8 cellular contexts compared by ENCODE assay signal in genomic region chrX:13087322-13088154, GRCh38. TPM values are rescaled to one million over a fixed set of nuclear protein-coding genes. Genes with fewer than 3 reads are reported as not detected.
DNase-seq lines count a peak whose midpoint lies in the region; ATAC-seq and TF ChIP-seq lines count a peak whose summit lies in the region.

No MANE protein-coding gene starts in this region.

- H3K27me3 ChIP-seq in PC-9 (ENCODE audit: insufficient read depth, low read depth) (no peaks in the 10 kb centered on the region), neutrophil (no peaks in the 10 kb centered on the region)

- DNase-seq in PC-9 (peak; percentile 26 to 62), LoVo (ENCODE audit: low spot score) (no peak), 8988T (no peak), middle frontal gyrus (ENCODE audit: extremely low spot score, low spot score) (no peak)
- DNase-seq in activated naive CD4-positive, alpha-beta T cell treated with anti-CD3 and anti-CD28 coated beads, Interleukin-2, amount 50 U/mL, for 16 hours: peak; percentile 53

- H3K79me2 ChIP-seq in PC-9 (ENCODE audit: low read depth): no peaks in the 10 kb centered on the region

- H3K4me1 ChIP-seq in PC-9 (replicated peaks; ENCODE audit: insufficient read depth): peaks cover 6% of the 10 kb centered on the region; the same call in 1 of the 2 replicates
- peaks cover 95 to 100% of the 10 kb centered on the region in 2 experiments for H3K4me1 ChIP-seq in neutrophil (ENCODE audit: control insufficient read depth in 1 of 2, insufficient read depth in 1 of 2, low read depth in 1 of 2, low read length in 1 of 2)

- no peak overlapping the region for H3K4me2 ChIP-seq in PC-9

- H4K20me1 ChIP-seq in PC-9 (ENCODE audit: insufficient read depth): no peaks in the 10 kb centered on the region

- H3K36me3 ChIP-seq in PC-9 (ENCODE audit: low read depth) (no peaks in the 10 kb centered on the region), neutrophil (no peaks in the 10 kb centered on the region)

- no TSS peak for BruUV-seq in PC-9 (replicated peaks; lab: Mats Ljungman, UMichigan)

- H3K9me3 ChIP-seq in PC-9 (ENCODE audit: insufficient read depth, low read depth) (no peaks in the 10 kb centered on the region), neutrophil (no peaks in the 10 kb centered on the region)

- CTCF ChIA-PET in PC-9 (lab: Charles Lee): no interaction called here

- no peaks in the 10 kb centered on the region for H3F3A ChIP-seq in PC-9 (ENCODE audit: insufficient read depth, low read depth)

- H3K27ac ChIP-seq in PC-9: peak overlapping the region; percentile 81
- peak overlapping the region; percentile 100 for H3K27ac ChIP-seq in neutrophil

- H2AFZ ChIP-seq in PC-9: no peak overlapping the region

- POLR2A ChIA-PET in PC-9 (lab: Charles Lee; ENCODE audit: unreplicated experiment): interaction anchor here (0.6 to 1.0 kb wide), 2 partner anchors 14 to 138 kb away, joined by 7 to 12 read pairs; no protein-coding TSS in a partner anchor

- intact Hi-C loops in PC-9 (cut with micrococcal nuclease; ENCODE audit: unreplicated experiment): no loop called here

- no peak for TF ChIP-seq CTCF in PC-9 (conservative IDR thresholded peaks at IDR 0.05)
- TF ChIP-seq CTCF in neutrophil (IDR thresholded peaks at IDR 0.05): no peak

- ATAC-seq in GM18861 (IDR thresholded peaks at IDR 0.05; ENCODE audit: unreplicated experiment) (peak; percentile 63), HG02938 (IDR thresholded peaks at IDR 0.05; ENCODE audit: unreplicated experiment) (peak; percentile 62)

- no peak overlapping the region for H3K4me3 ChIP-seq in PC-9
- H3K4me3 ChIP-seq in neutrophil (ENCODE audit: low read depth in 1 of 2, low read length in 1 of 2): peak overlapping the region; percentile 52 to 56

- H3K9me2 ChIP-seq in PC-9 (ENCODE audit: insufficient read depth): no peaks in the 10 kb centered on the region

RNA-seq across cellular contexts. Expression of gene FAM9C, which starts 43.1 kb away (rescaled TPM):
- not detected in 2 replicates for total RNA-seq in PC-9 (2021)

Comparison
In these comparisons a context has a peak if more than half of its experiments do, and no peak if none do; other contexts are left out.
1. DNase-seq: peak in PC-9 (2 of 2) and activated naive CD4-positive, alpha-beta T cell treated with anti-CD3 and anti-CD28 coated beads, Interleukin-2, amount 50 U/mL, for 16 hours (single experiment); none in LoVo (single experiment), 8988T (single experiment) and middle frontal gyrus (single experiment).